In the genomic region with DNA sequence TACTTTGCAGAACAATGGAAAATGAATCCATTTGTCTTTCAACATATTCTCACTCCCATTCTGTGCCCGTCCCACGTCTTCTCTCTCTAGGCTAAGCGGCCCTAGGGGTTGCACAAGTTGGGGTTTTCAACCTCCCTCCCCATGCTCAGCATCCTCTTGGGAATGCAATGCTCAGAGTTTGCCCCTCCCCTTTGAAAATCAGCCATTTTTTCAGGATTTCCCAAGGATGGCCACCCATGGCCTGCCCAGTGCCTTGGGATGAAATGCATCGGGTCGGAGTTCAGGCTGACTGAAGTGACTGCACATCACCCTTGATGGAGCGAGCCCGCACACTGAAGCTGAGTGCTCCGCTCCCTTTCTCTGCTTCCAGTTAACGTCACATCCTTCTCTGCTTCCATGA, we compare ENCODE assay signal across 22 cellular contexts.
A peak's percentile ranks its signal among the peaks of the same experiment; 100 is the strongest.
DNase-seq lines count a peak whose midpoint lies in the region; ATAC-seq and TF ChIP-seq lines count a peak whose summit lies in the region.
"Had no signal": no experiment of that assay in that cellular context is flagged by ENCODE, and none has a peak within 500 bp of the region (broad histone marks: within the 10 kb centered on the region; RNA-seq: fewer than 3 reads in every experiment).

No MANE protein-coding gene starts in this region.

- DNase-seq in adrenal gland (no peak), heart right ventricle (no peak), neural crest cell (ENCODE audit: low read depth, low spot score) (no peak), tibial artery (no peak), DMS 273 (lab: John Stamatoyannopoulos, UW; ENCODE audit: unreplicated experiment) (no peak), Peyer's patch (no peak), glutamatergic neuron (no peak), foreskin melanocyte (no peak)
- DNase-seq: activated CD4-positive, alpha-beta T cell treated with anti-CD3 and anti-CD28 coated beads, Interleukin-2, amount 50 U/mL, for 48 hours; anterior cingulate cortex; CD4-positive, CD25-positive, alpha-beta regulatory T cell; DMS153; GF-D8; H7; hippocampal formation; NCI-H526; retina; stimulated activated naive B cell treated with anti-CD40 and anti-IgM and Interleukin-4, amounts not matched to agents 10 μg/mL and 1 μg/mL and 100 μg/mL, for 72 hours; T-helper 2 cell had no signal

- peaks cover 0 to 21% of the 10 kb centered on the region in 2 donors for H3K36me3 ChIP-seq in adrenal gland (replicated peaks in 1 of 2)
- peaks cover 0 to 52% (median 36%) of the 10 kb centered on the region in 9 donors for H3K36me3 ChIP-seq in heart right ventricle
- peaks cover 46 to 48% (median 46%) of the 10 kb centered on the region in 3 donors for H3K36me3 ChIP-seq in tibial artery
- no peaks in the 10 kb centered on the region for H3K36me3 ChIP-seq in Peyer's patch
- H3K36me3 ChIP-seq: neural progenitor cell had no signal

- H3K4me3 Mint-ChIP-seq in neural crest cell (no peak overlapping the region), glutamatergic neuron (ENCODE audit: unreplicated experiment) (no peak overlapping the region)
- H3K4me3 Mint-ChIP-seq: CD4-positive, CD25-positive, alpha-beta regulatory T cell; neural progenitor cell; stimulated activated naive B cell treated with anti-CD40 and anti-IgM and Interleukin-4, amounts not matched to agents 10 μg/mL and 1 μg/mL and 100 μg/mL, for 72 hours had no signal

- no peaks in the 10 kb centered on the region for H3K9me3 Mint-ChIP-seq in neural crest cell
- peaks cover 11% of the 10 kb centered on the region for H3K9me3 Mint-ChIP-seq in glutamatergic neuron (ENCODE audit: unreplicated experiment)
- H3K9me3 Mint-ChIP-seq: CD4-positive, CD25-positive, alpha-beta regulatory T cell; neural progenitor cell; stimulated activated naive B cell treated with anti-CD40 and anti-IgM and Interleukin-4, amounts not matched to agents 10 μg/mL and 1 μg/mL and 100 μg/mL, for 72 hours had no signal

- H3K27ac ChIP-seq in adrenal gland (peak overlapping the region in 4 of 5 donors; percentile 67 to 98 (median 86)), heart right ventricle (peak overlapping the region; percentile 36 to 99 (median 94)), tibial artery (peak overlapping the region; percentile 95 to 98), Peyer's patch (peak overlapping the region in 2 of 4 donors; percentile 57 to 92)
- H3K27ac ChIP-seq: neural progenitor cell, VCaP had no signal

- WGBS in adrenal gland, 4 donors, result 75 to 83% (median 81%) methylated on average over 9 of the region's 9 CpGs
- WGBS in heart right ventricle, 2 donors, result 82 to 85% methylated on average over 9 of the region's 9 CpGs

- TF ChIP-seq CTCF in adrenal gland (IDR thresholded peaks at IDR 0.05) (no peak), heart right ventricle (IDR thresholded peaks at IDR 0.05) (no peak), neural crest cell (conservative IDR thresholded peaks at IDR 0.05) (no peak), tibial artery (IDR thresholded peaks at IDR 0.05) (no peak), Peyer's patch (IDR thresholded peaks at IDR 0.05) (no peak), glutamatergic neuron (IDR thresholded peaks at IDR 0.05; ENCODE audit: partially characterized antibody, unreplicated experiment) (no peak)

- peaks cover 31% of the 10 kb centered on the region for H3K4me1 Mint-ChIP-seq in neural crest cell
- peaks cover 20% of the 10 kb centered on the region for H3K4me1 Mint-ChIP-seq in glutamatergic neuron (ENCODE audit: low read depth, unreplicated experiment)
- H3K4me1 Mint-ChIP-seq: CD4-positive, CD25-positive, alpha-beta regulatory T cell; stimulated activated naive B cell treated with anti-CD40 and anti-IgM and Interleukin-4, amounts not matched to agents 10 μg/mL and 1 μg/mL and 100 μg/mL, for 72 hours had no signal

- intact Hi-C loops in adrenal gland (cut with DNase I), result no loop called here
- intact Hi-C loops in heart right ventricle (cut with DNase I), result no loop called here
- intact Hi-C loops in tibial artery (cut with DNase I; ENCODE audit: low total_unique reads), result no loop called here

- no peak overlapping the region for H3K4me3 ChIP-seq in adrenal gland
- no peak overlapping the region for H3K4me3 ChIP-seq in heart right ventricle
- H3K4me3 ChIP-seq in tibial artery, result no peak overlapping the region
- no peak overlapping the region for H3K4me3 ChIP-seq in Peyer's patch
- H3K4me3 ChIP-seq: GM12878, neural progenitor cell had no signal

- peaks cover under 1% of the 10 kb centered on the region for H3K27me3 Mint-ChIP-seq in neural crest cell (ENCODE audit: low read depth)
- peaks cover 5% of the 10 kb centered on the region for H3K27me3 Mint-ChIP-seq in glutamatergic neuron (ENCODE audit: unreplicated experiment)
- H3K27me3 Mint-ChIP-seq: CD4-positive, CD25-positive, alpha-beta regulatory T cell had no signal

- no peaks in the 10 kb centered on the region for H3K36me3 Mint-ChIP-seq in neural crest cell (ENCODE audit: low read depth)
- no peaks in the 10 kb centered on the region for H3K36me3 Mint-ChIP-seq in glutamatergic neuron (ENCODE audit: unreplicated experiment)
- H3K36me3 Mint-ChIP-seq: CD4-positive, CD25-positive, alpha-beta regulatory T cell; neural progenitor cell; stimulated activated naive B cell treated with anti-CD40 and anti-IgM and Interleukin-4, amounts not matched to agents 10 μg/mL and 1 μg/mL and 100 μg/mL, for 72 hours had no signal

- TF ChIP-seq POLR2A in adrenal gland (IDR thresholded peaks at IDR 0.05), result no peak
- no peak for TF ChIP-seq POLR2A in Peyer's patch (IDR thresholded peaks at IDR 0.05)

- peaks cover 74 to 95% of the 10 kb centered on the region in 2 donors for H3K4me1 ChIP-seq in adrenal gland (replicated peaks in 1 of 2)
- H3K4me1 ChIP-seq in heart right ventricle, result peaks cover 79 to 100% (median 99%) of the 10 kb centered on the region in 9 donors
- H3K4me1 ChIP-seq in tibial artery, result peaks cover 38 to 100% (median 100%) of the 10 kb centered on the region in 4 donors
- H3K4me1 ChIP-seq in Peyer's patch, result peaks cover 0 to 73% (median 0%) of the 10 kb centered on the region in 4 donors

- ATAC-seq in heart right ventricle, result no peak
- ATAC-seq: GM12878; stimulated activated naive B cell treated with anti-CD40 and anti-IgM and Interleukin-4, amounts not matched to agents 10 μg/mL and 1 μg/mL and 100 μg/mL, for 72 hours had no signal

- H3K9me3 ChIP-seq in adrenal gland (replicated peaks in 1 of 3) (no peaks in the 10 kb centered on the region), heart right ventricle (no peaks in the 10 kb centered on the region), tibial artery (no peaks in the 10 kb centered on the region), Peyer's patch (no peaks in the 10 kb centered on the region)

- H3K27ac Mint-ChIP-seq in neural crest cell (ENCODE audit: unreplicated experiment), result peak overlapping the region; percentile 47
- no peak overlapping the region for H3K27ac Mint-ChIP-seq in glutamatergic neuron (ENCODE audit: unreplicated experiment)
- H3K27ac Mint-ChIP-seq: neural progenitor cell; stimulated activated naive B cell treated with anti-CD40 and anti-IgM and Interleukin-4, amounts not matched to agents 10 μg/mL and 1 μg/mL and 100 μg/mL, for 72 hours had no signal

- no peaks in the 10 kb centered on the region for H3K27me3 ChIP-seq in adrenal gland
- no peaks in the 10 kb centered on the region for H3K27me3 ChIP-seq in heart right ventricle
- H3K27me3 ChIP-seq in tibial artery, result no peaks in the 10 kb centered on the region
- no peaks in the 10 kb centered on the region for H3K27me3 ChIP-seq in Peyer's patch
